24 cellular contexts compared by ENCODE assay signal in genomic region chr2:104977958-104978357, GRCh38.
"Had no signal": no experiment of that assay in that cellular context is flagged by ENCODE, and none has a peak within 500 bp of the region (broad histone marks: within the 10 kb centered on the region; RNA-seq: fewer than 3 reads in every experiment).

No MANE protein-coding gene starts in this region.

- FAIRE-seq: endometrium, keratinocyte had no signal

- H3K27ac ChIP-seq: epithelial cell of prostate, esophagus muscularis mucosa, left ventricle myocardium inferior, lower lobe of right lung, neural progenitor cell, ovary, right atrium auricular region, sigmoid colon, skin epidermis, tibial artery, upper lobe of right lung, vagina had no signal

- H3K27ac Mint-ChIP-seq: natural killer cell treated with Interleukin-12 subunit alpha and Interleukin-12 subunit beta and Interleukin-15 and Interleukin-18, amount 100 ng/mL, for 72 hours; neural progenitor cell had no signal

- H3K9ac ChIP-seq: neural progenitor cell had no signal

- H3K4me2 ChIP-seq: neural progenitor cell had no signal

- H3K27me3 ChIP-seq: esophagus muscularis mucosa, neural progenitor cell, ovary, right atrium auricular region, sigmoid colon, tibial artery, upper lobe of right lung, vagina had no signal

- H3K27me3 Mint-ChIP-seq: natural killer cell treated with Interleukin-12 subunit alpha and Interleukin-12 subunit beta and Interleukin-15 and Interleukin-18, amount 100 ng/mL, for 72 hours had no signal

- H3K4me3 ChIP-seq: esophagus muscularis mucosa, left ventricle myocardium inferior, lower lobe of right lung, neural progenitor cell, ovary, right atrium auricular region, sigmoid colon, skin epidermis, tibial artery, upper lobe of right lung, vagina had no signal

- H3K9me3 ChIP-seq: lower lobe of right lung, ovary, right atrium auricular region, sigmoid colon, tibial artery, upper lobe of right lung, vagina had no signal

- H3K4me1 ChIP-seq: esophagus muscularis mucosa, left ventricle myocardium inferior, lower lobe of right lung, neural progenitor cell, right atrium auricular region, sigmoid colon, tibial artery, upper lobe of right lung, vagina had no signal

- DNase-seq: effector memory CD4-positive, alpha-beta T cell; foreskin fibroblast; immature natural killer cell; left cardiac atrium; left ventricle myocardium inferior; lower lobe of right lung; mesenchymal stem cell; midbrain; nucleus accumbens; ovary; sigmoid colon; stimulated activated CD4-positive, alpha-beta T cell treated with anti-CD3 and anti-CD28 coated beads, Interleukin-12 subunit alpha, Interleukin-12 subunit beta, amount 100 ng/mL, for 4 hours; stimulated activated naive CD8-positive, alpha-beta T cell treated with anti-CD3 and anti-CD28 coated beads, Interleukin-15, Interleukin-2, amounts not matched to agents 100 U/mL and 50 U/mL, for 24 hours; tibial artery; upper lobe of right lung had no signal

- H3K4me1 Mint-ChIP-seq: neural progenitor cell had no signal

- ATAC-seq: left cardiac atrium; lower lobe of right lung; natural killer cell treated with Interleukin-12 subunit alpha and Interleukin-12 subunit beta and Interleukin-15 and Interleukin-18, amount 100 ng/mL, for 72 hours; stimulated activated naive CD8-positive, alpha-beta T cell treated with anti-CD3 and anti-CD28 coated beads, Interleukin-15, Interleukin-2, amounts not matched to agents 100 U/mL and 50 U/mL, for 24 hours; upper lobe of right lung had no signal

- H3K36me3 ChIP-seq: esophagus muscularis mucosa, left ventricle myocardium inferior, lower lobe of right lung, neural progenitor cell, ovary, right atrium auricular region, sigmoid colon, tibial artery, upper lobe of right lung, vagina had no signal

- H3K9me3 Mint-ChIP-seq: immature natural killer cell; natural killer cell treated with Interleukin-12 subunit alpha and Interleukin-12 subunit beta and Interleukin-15 and Interleukin-18, amount 100 ng/mL, for 72 hours had no signal

- H3K36me3 Mint-ChIP-seq: immature natural killer cell; natural killer cell treated with Interleukin-12 subunit alpha and Interleukin-12 subunit beta and Interleukin-15 and Interleukin-18, amount 100 ng/mL, for 72 hours; neural progenitor cell had no signal

- H2AFZ ChIP-seq: neural progenitor cell had no signal

- H3K4me3 Mint-ChIP-seq: natural killer cell treated with Interleukin-12 subunit alpha and Interleukin-12 subunit beta and Interleukin-15 and Interleukin-18, amount 100 ng/mL, for 72 hours; neural progenitor cell had no signal
